Comparison of ENCODE assay signal across 1 cellular context in genomic region chr1:118960567-118961136, GRCh38.
TF ChIP-seq lines count a peak whose summit lies in the region.

No MANE protein-coding gene starts in this region.

TF ChIP-seq in GM12878, 131 proteins besides CTCF, POLR2A, EP300 and RAD21:
- TF ChIP-seq SREBF1 (IDR thresholded peaks at IDR 0.05; ENCODE audit: low read length) (no peak), ZNF24 (IDR thresholded peaks at IDR 0.05) (no peak), CREM (IDR thresholded peaks at IDR 0.05; ENCODE audit: low read depth) (no peak), TCF7 (IDR thresholded peaks at IDR 0.05; ENCODE audit: borderline replicate concordance) (no peak), NR2F1 (conservative IDR thresholded peaks at IDR 0.05) (no peak), NKRF (conservative IDR thresholded peaks at IDR 0.05) (no peak), JUNB (IDR thresholded peaks at IDR 0.05) (no peak), NR2C2 (IDR thresholded peaks at IDR 0.05; ENCODE audit: borderline replicate concordance, control insufficient read depth, insufficient read length, low read depth) (no peak), HDAC2 (IDR thresholded peaks at IDR 0.05) (no peak), MLLT1 (IDR thresholded peaks at IDR 0.05) (no peak), EED (IDR thresholded peaks at IDR 0.05; ENCODE audit: low read depth) (no peak), HDGF (IDR thresholded peaks at IDR 0.05) (no peak), MXI1 (IDR thresholded peaks at IDR 0.05; ENCODE audit: low read depth, low read length) (no peak), IRF4 (IDR thresholded peaks at IDR 0.05; ENCODE audit: low read depth, low read length) (no peak), ZSCAN29 (IDR thresholded peaks at IDR 0.05) (no peak), TARDBP (IDR thresholded peaks at IDR 0.05; ENCODE audit: borderline replicate concordance) (no peak), LARP7 (IDR thresholded peaks at IDR 0.05) (no peak), FOS (IDR thresholded peaks at IDR 0.05; ENCODE audit: borderline replicate concordance, extremely low read depth, insufficient read length) (no peak), CBFB (IDR thresholded peaks at IDR 0.05; ENCODE audit: low read depth) (no peak), FOXM1 (IDR thresholded peaks at IDR 0.05; ENCODE audit: low read depth, low read length) (no peak)
